37 cellular contexts compared by ENCODE assay signal in genomic region chr9:34723141-34723540, GRCh38. TPM values are rescaled to one million over a fixed set of nuclear protein-coding genes. Genes with fewer than 3 reads are reported as not detected.
"Had no signal": no experiment of that assay in that cellular context is flagged by ENCODE, and none has a peak within 500 bp of the region (broad histone marks: within the 10 kb centered on the region; RNA-seq: fewer than 3 reads in every experiment).

No MANE protein-coding gene starts in this region.

- H3K27me3 ChIP-seq: MG63 had no signal

- DNase-seq: Karpas-422, Kasumi-1, KG1, MG63, MM.1S, MV-4-11, NCI-H1048, NCI-H1092, NCI-H1092 treated with DMSO at 0.1 percent for 48 hours, NCI-H1105, NCI-H1105 treated with DMSO at 0.1 percent for 48 hours, NCI-H1417, NCI-H1417 treated with DMSO at 0.1 percent for 48 hours, NCI-H1436, NCI-H1436 treated with DMSO at 0.1 percent for 48 hours, NCI-H146, NCI-H1694, NCI-H1694 treated with DMSO at 0.1 percent for 48 hours, NCI-H187, NCI-H187 treated with DMSO at 0.1 percent for 48 hours, NCI-H1930, NCI-H2029, NCI-H2029 treated with DMSO at 0.1 percent for 48 hours, NCI-H2081, NCI-H2081 treated with DMSO at 0.1 percent for 48 hours, NCI-H2107, NCI-H2171, NCI-H2171 treated with DMSO at 0.1 percent for 48 hours, NCI-H2227 treated with DMSO at 0.1 percent for 48 hours, NCI-H226, NCI-H345, NCI-H446, NCI-H446 treated with DMSO at 0.1 percent for 48 hours had no signal

- H3K4me3 ChIP-seq: MG63 had no signal

- H3K36me3 ChIP-seq: MG63 had no signal

RNA-seq across cellular contexts. Expression of gene CCL21, which starts 13.2 kb away (rescaled TPM):
- total RNA-seq: LHCN-M2, M059J, MCF 10A, NCI-H460 had no signal

RNA-seq across cellular contexts. Expression of gene CCL19, which starts 32.1 kb away (rescaled TPM):
- total RNA-seq: LHCN-M2, M059J, MCF 10A, NCI-H460 had no signal
